In genomic region chr5:34498582-34498981, GRCh38 we compare ENCODE assay signal across 11 cellular contexts.
DNase-seq lines count a peak whose midpoint lies in the region; ATAC-seq and TF ChIP-seq lines count a peak whose summit lies in the region.
"Had no signal": no experiment of that assay in that cellular context is flagged by ENCODE, and none has a peak within 500 bp of the region (broad histone marks: within the 10 kb centered on the region; RNA-seq: fewer than 3 reads in every experiment).

No MANE protein-coding gene starts in this region.

- H3K27ac ChIP-seq in esophagus squamous epithelium (peak overlapping the region in 3 of 4 donors; percentile 63 to 84 (median 66)), trophoblast cell (ENCODE audit: low read depth, low read length) (no peak overlapping the region)
- H3K27ac ChIP-seq: WERI-Rb-1 had no signal

- no peak overlapping the region for H2BK5ac ChIP-seq in trophoblast cell (ENCODE audit: low read depth, low read length, poor library complexity)

- no peak overlapping the region for H4K8ac ChIP-seq in trophoblast cell (ENCODE audit: low read depth, low read length)

- H3K36me3 ChIP-seq in esophagus squamous epithelium (no peaks in the 10 kb centered on the region), trophoblast cell (ENCODE audit: control insufficient read depth in 1 of 2, insufficient read depth in 2 of 2, low read length in 2 of 2) (no peaks in the 10 kb centered on the region)
- H3K36me3 ChIP-seq: heart right ventricle, WERI-Rb-1 had no signal

- H3K27me3 ChIP-seq in esophagus squamous epithelium (no peaks in the 10 kb centered on the region), trophoblast cell (ENCODE audit: insufficient read depth, low read length) (no peaks in the 10 kb centered on the region)

- H2BK120ac ChIP-seq in trophoblast cell (ENCODE audit: insufficient read depth, low read length, poor library complexity) = no peak overlapping the region

- no peak overlapping the region for H3K14ac ChIP-seq in trophoblast cell (ENCODE audit: low read length)

- TF ChIP-seq CTCF in esophagus squamous epithelium (IDR thresholded peaks at IDR 0.05) = no peak

- H3K18ac ChIP-seq in trophoblast cell (ENCODE audit: low read length) = no peak overlapping the region

- no peak overlapping the region for H2AFZ ChIP-seq in trophoblast cell (ENCODE audit: insufficient read depth, low read length, poor library complexity)

- H3K4me3 ChIP-seq in esophagus squamous epithelium = no peak overlapping the region
- no peak overlapping the region for H3K4me3 ChIP-seq in trophoblast cell (ENCODE audit: low read depth, low read length)
- H3K4me3 ChIP-seq: heart right ventricle had no signal

- no peak overlapping the region for H3K23ac ChIP-seq in trophoblast cell (ENCODE audit: low read length)

- no peak overlapping the region for H3K9ac ChIP-seq in trophoblast cell (ENCODE audit: low read length)

- 53 to 65% methylated on average over 4 of the region's 4 CpGs for WGBS in esophagus squamous epithelium, 2 donors
- WGBS in trophoblast cell (ENCODE audit: extremely low coverage, insufficient coverage, insufficient read length) = no CpG with 5 or more reads among the region's 4 CpGs

- H3K9me3 ChIP-seq in esophagus squamous epithelium (peaks cover 0 to 4% (median 0%) of the 10 kb centered on the region in 3 donors), trophoblast cell (ENCODE audit: insufficient read depth, low read depth, low read length) (no peaks in the 10 kb centered on the region)

- no peak overlapping the region for H4K12ac ChIP-seq in trophoblast cell (ENCODE audit: low read depth, low read length)

- H4K91ac ChIP-seq in trophoblast cell (ENCODE audit: low read depth, low read length) = peak overlapping the region; percentile 32

- peaks cover 18% of the 10 kb centered on the region for H3K79me1 ChIP-seq in trophoblast cell (ENCODE audit: low read length)

- no peak overlapping the region for H3K4me2 ChIP-seq in trophoblast cell (ENCODE audit: low read length)

- H2BK12ac ChIP-seq in trophoblast cell (ENCODE audit: low read length) = no peak overlapping the region

- H3K4me1 ChIP-seq in esophagus squamous epithelium (peaks cover 14 to 64% (median 42%) of the 10 kb centered on the region in 3 donors), trophoblast cell (ENCODE audit: control insufficient read depth in 1 of 2, insufficient read depth in 2 of 2, low read length in 2 of 2) (peaks cover 10 to 13% of the 10 kb centered on the region in 2 experiments)

- H3K79me2 ChIP-seq in trophoblast cell (ENCODE audit: control insufficient read depth, insufficient read depth, low read length, poor library complexity) = peaks cover 2% of the 10 kb centered on the region

- H2AK5ac ChIP-seq in trophoblast cell (ENCODE audit: low read length) = no peak overlapping the region

- intact Hi-C loops in esophagus squamous epithelium (cut with DNase I) = no loop called here

- ATAC-seq in HG02870 (IDR thresholded peaks at IDR 0.05; ENCODE audit: unreplicated experiment) = no peak

- TF ChIP-seq POLR2A in esophagus squamous epithelium (IDR thresholded peaks at IDR 0.05) = no peak

- no peak overlapping the region for H3K4ac ChIP-seq in trophoblast cell (ENCODE audit: low read depth, low read length)

- DNase-seq in CD1c-positive myeloid dendritic cell (ENCODE audit: extremely low spot score) (peak; percentile 82), NOMO-1 treated with dmso at 0.1 percent for 144 hours (lab: John Stamatoyannopoulos, UW; ENCODE audit: unreplicated experiment) (peak; percentile 42), esophagus squamous epithelium (lab: John Stamatoyannopoulos, UW) (no peak), trophoblast cell (peak in 1 of 2 donors; percentile 30), NCI-H226 (no peak), NCI-H187 (lab: John Stamatoyannopoulos, UW) (no peak)
- no peak for DNase-seq in stimulated activated CD4-positive, alpha-beta T cell treated with anti-CD3 and anti-CD28 coated beads, Interleukin-2, amount 100 ng/mL, for 24 hours
- DNase-seq: heart right ventricle, NCI-H1436 treated with DMSO at 0.1 percent for 48 hours, WERI-Rb-1 had no signal

Comparison
In these comparisons a context has a peak if more than half of its experiments do, and no peak if none do; other contexts are left out.
1. DNase-seq: peak in CD1c-positive myeloid dendritic cell (single experiment) and NOMO-1 treated with dmso at 0.1 percent for 144 hours (single experiment); none in esophagus squamous epithelium (single experiment), NCI-H226 (single experiment), stimulated activated CD4-positive, alpha-beta T cell treated with anti-CD3 and anti-CD28 coated beads, Interleukin-2, amount 100 ng/mL, for 24 hours (0 of 2) and NCI-H187 (0 of 2).